ENCODE assay signal across 14 cellular contexts in genomic region chr7:24858108-24858977, GRCh38.
DNase-seq lines count a peak whose midpoint lies in the region; ATAC-seq and TF ChIP-seq lines count a peak whose summit lies in the region.
"Had no signal": no experiment of that assay in that cellular context is flagged by ENCODE, and none has a peak within 500 bp of the region (broad histone marks: within the 10 kb centered on the region; RNA-seq: fewer than 3 reads in every experiment).

No MANE protein-coding gene starts in this region.

- H3K9me3 Mint-ChIP-seq in Calu3 (ENCODE audit: low read depth, unreplicated experiment) = no peaks in the 10 kb centered on the region
- H3K9me3 Mint-ChIP-seq: CD4-positive, alpha-beta memory T cell had no signal

- H3K27ac Mint-ChIP-seq in Calu3 (ENCODE audit: unreplicated experiment) = no peak overlapping the region

- no peaks in the 10 kb centered on the region for H3K27me3 Mint-ChIP-seq in Calu3 (ENCODE audit: unreplicated experiment)
- H3K27me3 Mint-ChIP-seq: CD4-positive, alpha-beta memory T cell had no signal

- CTCF ChIA-PET in Calu3 (lab: Charles Lee) = interaction anchor here (1.9 to 2.1 kb wide), 2 partner anchors 38 to 46 kb away, joined by 8 to 10 read pairs; no protein-coding TSS in a partner anchor

- intact Hi-C loops in Calu3 (cut with micrococcal nuclease; ENCODE audit: unreplicated experiment) (loop anchor here (1.0 kb wide), 1 partner anchor 38 kb away; no protein-coding TSS in a partner anchor), left cardiac atrium (cut with DNase I) (no loop called here)

- peaks cover 22% of the 10 kb centered on the region for H3K4me1 Mint-ChIP-seq in Calu3 (ENCODE audit: low read depth, unreplicated experiment)

- H3K4me3 ChIP-seq in osteoblast (ENCODE audit: insufficient read depth, low read length) = no peak overlapping the region

- H3K4me3 Mint-ChIP-seq in Calu3 (ENCODE audit: low read depth, unreplicated experiment) = no peak overlapping the region
- H3K4me3 Mint-ChIP-seq: CD4-positive, alpha-beta memory T cell had no signal

- no peaks in the 10 kb centered on the region for H3K9me3 ChIP-seq in osteoblast (ENCODE audit: low read depth, low read length)

- H3K4me1 ChIP-seq in foreskin keratinocyte (no peaks in the 10 kb centered on the region), osteoblast (ENCODE audit: insufficient read depth, low read length) (peaks cover 4% of the 10 kb centered on the region)

- BruUV-seq in Calu3 (replicated peaks; lab: Mats Ljungman, UMichigan) = no TSS peak

- H2AFZ ChIP-seq in osteoblast (ENCODE audit: low read length) = no peak overlapping the region

- ATAC-seq in foreskin keratinocyte (no peak), left cardiac atrium (no peak)

- DNase-seq in Calu3 (peak; percentile 17), HuH-7 (ENCODE audit: low spot score) (peak; percentile 13), foreskin keratinocyte (no peak), osteoblast (ENCODE audit: insufficient read length, low spot score, missing footprints) (peak; percentile 58), left cardiac atrium (no peak), SKM-1 (lab: John Stamatoyannopoulos, UW; ENCODE audit: unreplicated experiment) (no peak)
- DNase-seq in activated CD8-positive, alpha-beta memory T cell treated with anti-CD3 and anti-CD28 coated beads for 24 hours = no peak
- DNase-seq: AML-193; CD4-positive, alpha-beta memory T cell; NCI-H1048; NCI-H146; NCI-H2081 treated with DMSO at 0.1 percent for 48 hours; NCI-H2227 treated with DMSO at 0.1 percent for 48 hours; NCI-H524 treated with DMSO at 0.1 percent for 48 hours had no signal

- H3K27ac ChIP-seq in foreskin keratinocyte = no peak overlapping the region
- H3K27ac ChIP-seq in osteoblast (ENCODE audit: low read depth, low read length) = no peak overlapping the region

- no peak overlapping the region for H3K4me2 ChIP-seq in osteoblast (ENCODE audit: insufficient read depth, low read length)

- TF ChIP-seq CTCF in Calu3 (IDR thresholded peaks at IDR 0.05; ENCODE audit: unreplicated experiment) (no peak), foreskin keratinocyte (conservative IDR thresholded peaks at IDR 0.05) (peak; percentile 36), osteoblast (IDR thresholded peaks at IDR 0.05; ENCODE audit: extremely low read depth, low read depth, low read length) (no peak)

- H3K36me3 ChIP-seq in osteoblast (ENCODE audit: insufficient read depth, low read length) = peaks cover 27% of the 10 kb centered on the region

- no peaks in the 10 kb centered on the region for H3K27me3 ChIP-seq in foreskin keratinocyte
- H3K27me3 ChIP-seq in osteoblast (ENCODE audit: insufficient read depth, low read length) = no peaks in the 10 kb centered on the region

- peaks cover 26% of the 10 kb centered on the region for H3K36me3 Mint-ChIP-seq in Calu3 (ENCODE audit: insufficient read depth, unreplicated experiment)

- H4K20me1 ChIP-seq in osteoblast (ENCODE audit: insufficient read depth, low read length) = no peaks in the 10 kb centered on the region

- no peaks in the 10 kb centered on the region for H3K79me2 ChIP-seq in osteoblast (ENCODE audit: insufficient read depth, low read length)

Comparison
In these comparisons a context has a peak if more than half of its experiments do, and no peak if none do; other contexts are left out.
1. DNase-seq: peak in Calu3 (single experiment), HuH-7 (single experiment) and osteoblast (single experiment); none in foreskin keratinocyte (0 of 2), left cardiac atrium (single experiment), activated CD8-positive, alpha-beta memory T cell treated with anti-CD3 and anti-CD28 coated beads for 24 hours (single experiment) and SKM-1 (single experiment).